In genomic region chr3:71046791-71047190, GRCh38 we compare ENCODE assay signal across 18 cellular contexts.
A peak's percentile ranks its signal among the peaks of the same experiment; 100 is the strongest.
DNase-seq lines count a peak whose midpoint lies in the region; ATAC-seq and TF ChIP-seq lines count a peak whose summit lies in the region.
"Had no signal": no experiment of that assay in that cellular context is flagged by ENCODE, and none has a peak within 500 bp of the region (broad histone marks: within the 10 kb centered on the region; RNA-seq: fewer than 3 reads in every experiment).

No MANE protein-coding gene starts in this region.

- peaks cover 3 to 98% (median 38%) of the 10 kb centered on the region in 3 donors for H3K36me3 Mint-ChIP-seq in naive thymus-derived CD8-positive, alpha-beta T cell

- peak overlapping the region in 7 of 10 donors; percentile 3 to 71 (median 31) for H3K4me3 Mint-ChIP-seq in naive thymus-derived CD8-positive, alpha-beta T cell

- TF ChIP-seq POLR2A in uterus (IDR thresholded peaks at IDR 0.05), result no peak

- intact Hi-C loops in left ventricle myocardium inferior (cut with micrococcal nuclease) (no loop called here), uterus (cut with DNase I; ENCODE audit: low total_unique reads) (no loop called here)

- DNase-seq in left ventricle myocardium inferior (no peak), right atrium auricular region (ENCODE audit: low spot score) (no peak), coronary artery (ENCODE audit: low spot score) (no peak), uterus (no peak), AG08396 (ENCODE audit: low spot score) (no peak), HuH-7 (ENCODE audit: low spot score) (no peak), NCI-H1092 (lab: John Stamatoyannopoulos, UW) (no peak)
- no peak for DNase-seq in naive thymus-derived CD8-positive, alpha-beta T cell
- DNase-seq: activated effector memory CD4-positive, alpha-beta T cell treated with anti-CD3 and anti-CD28 coated beads, Interleukin-2, amount 50 U/mL, for 16 hours; DMS 273 treated with DMSO at 0.1 percent for 48 hours; H7; hypothalamus; NCI-H187; NCI-H774; T-helper 2 cell; testis had no signal

- H3K9me3 ChIP-seq in left ventricle myocardium inferior (replicated peaks) (no peaks in the 10 kb centered on the region), right atrium auricular region (no peaks in the 10 kb centered on the region), uterus (no peaks in the 10 kb centered on the region)
- H3K9me3 ChIP-seq: testis had no signal

- H3K27ac Mint-ChIP-seq in naive thymus-derived CD8-positive, alpha-beta T cell, result peak overlapping the region in 9 of 10 donors; percentile 37 to 95 (median 77)

- POLR2A ChIA-PET in naive thymus-derived CD8-positive, alpha-beta T cell (lab: Charles Lee), result interaction anchor here (1.1 to 1.4 kb wide), 4 partner anchors 11 to 17 kb away, joined by 4 to 9 read pairs (median 4); no protein-coding TSS in a partner anchor

- peaks cover 76% of the 10 kb centered on the region for H3K4me1 ChIP-seq in left ventricle myocardium inferior
- peaks cover 0 to 52% of the 10 kb centered on the region in 2 donors for H3K4me1 ChIP-seq in right atrium auricular region
- peaks cover 24% of the 10 kb centered on the region in 2 donors for H3K4me1 ChIP-seq in uterus
- H3K4me1 ChIP-seq: testis had no signal

- H3K36me3 ChIP-seq in left ventricle myocardium inferior, result peaks cover 53% of the 10 kb centered on the region
- peaks cover 30% of the 10 kb centered on the region for H3K36me3 ChIP-seq in right atrium auricular region
- no peaks in the 10 kb centered on the region for H3K36me3 ChIP-seq in uterus

- no peak for TF ChIP-seq CTCF in left ventricle myocardium inferior (IDR thresholded peaks at IDR 0.05; ENCODE audit: borderline replicate concordance)
- TF ChIP-seq CTCF in right atrium auricular region (IDR thresholded peaks at IDR 0.05), result no peak
- no peak for TF ChIP-seq CTCF in coronary artery (IDR thresholded peaks at IDR 0.05)
- no peak for TF ChIP-seq CTCF in uterus (IDR thresholded peaks at IDR 0.05)

- H3K27me3 ChIP-seq in left ventricle myocardium inferior (ENCODE audit: low read depth) (no peaks in the 10 kb centered on the region), right atrium auricular region (no peaks in the 10 kb centered on the region), uterus (no peaks in the 10 kb centered on the region)
- H3K27me3 ChIP-seq: cardiac muscle cell, testis had no signal

- H3K27me3 Mint-ChIP-seq in naive thymus-derived CD8-positive, alpha-beta T cell, result no peaks in the 10 kb centered on the region

- H3K4me1 Mint-ChIP-seq in naive thymus-derived CD8-positive, alpha-beta T cell, result peaks cover 20 to 94% (median 70%) of the 10 kb centered on the region in 4 donors

- H3K4me3 ChIP-seq in left ventricle myocardium inferior (no peak overlapping the region), right atrium auricular region (no peak overlapping the region), coronary artery (peak overlapping the region; percentile 4), uterus (no peak overlapping the region)
- H3K4me3 ChIP-seq: cardiac muscle cell, testis had no signal

- no peak for ATAC-seq in naive thymus-derived CD8-positive, alpha-beta T cell
- ATAC-seq: left lobe of liver had no signal

- H3K27ac ChIP-seq in left ventricle myocardium inferior (replicated peaks), result peak overlapping the region; percentile 96
- no peak overlapping the region for H3K27ac ChIP-seq in right atrium auricular region
- H3K27ac ChIP-seq in coronary artery, result no peak overlapping the region
- H3K27ac ChIP-seq in uterus, result peak overlapping the region; percentile 74 to 80
- H3K27ac ChIP-seq: cardiac muscle cell, testis had no signal

- no peaks in the 10 kb centered on the region for H3K9me3 Mint-ChIP-seq in naive thymus-derived CD8-positive, alpha-beta T cell

Comparison
In these comparisons a context has a peak if more than half of its experiments do, and no peak if none do; other contexts are left out.
1. H3K27ac ChIP-seq: peak in left ventricle myocardium inferior (single experiment) and uterus (2 of 2); none in right atrium auricular region (0 of 2) and coronary artery (0 of 2).